In the genomic region with DNA sequence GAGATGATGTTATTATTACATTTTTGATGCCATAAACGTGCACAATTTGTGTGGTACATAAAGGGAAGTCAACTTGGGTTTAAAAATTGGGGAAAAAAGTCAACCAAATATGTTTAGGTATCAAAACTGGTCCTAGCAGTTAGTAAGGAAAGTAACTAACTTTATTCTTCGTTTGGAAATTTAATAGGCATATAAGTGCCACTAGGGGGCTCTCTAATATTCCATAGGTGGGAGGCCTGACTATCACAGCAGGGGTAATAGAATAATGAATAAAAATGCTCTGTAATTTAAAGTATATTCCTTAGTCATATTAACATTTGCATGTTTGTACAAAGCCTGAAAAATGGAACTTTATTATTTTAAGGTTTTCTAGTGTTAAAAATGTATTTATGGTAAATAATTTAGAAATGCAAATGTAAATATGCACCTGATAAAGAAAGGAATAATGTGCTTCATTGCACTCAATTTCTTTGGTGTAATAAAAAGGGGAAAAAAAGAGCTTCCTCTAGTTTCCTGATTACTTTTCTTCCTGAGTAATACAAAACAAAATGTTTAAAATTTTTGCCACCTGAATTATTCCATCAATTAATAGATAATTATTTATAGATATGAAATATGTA, we compare ENCODE assay signal across 10 cellular contexts.
DNase-seq lines count a peak whose midpoint lies in the region; ATAC-seq and TF ChIP-seq lines count a peak whose summit lies in the region.
"Had no signal": no experiment of that assay in that cellular context is flagged by ENCODE, and none has a peak within 500 bp of the region (broad histone marks: within the 10 kb centered on the region; RNA-seq: fewer than 3 reads in every experiment).

No MANE protein-coding gene starts in this region.

- WGBS in gastroesophageal sphincter (ENCODE audit: low coverage in 1 of 2), 2 donors: 0 to 5% methylated on average over 2 of the region's 2 CpGs

- H3K4me3 ChIP-seq in choroid plexus epithelial cell (ENCODE audit: low read depth, low read length) (no peak overlapping the region), gastroesophageal sphincter (no peak overlapping the region)

- H3K4me1 ChIP-seq in gastroesophageal sphincter: no peaks in the 10 kb centered on the region

- TF ChIP-seq EP300 in gastroesophageal sphincter (IDR thresholded peaks at IDR 0.05): no peak

- peak; percentile 74 for TF ChIP-seq CTCF in choroid plexus epithelial cell (conservative IDR thresholded peaks at IDR 0.05; ENCODE audit: low read depth, low read length)
- peak; percentile 94 for TF ChIP-seq CTCF in neural crest cell (conservative IDR thresholded peaks at IDR 0.05)
- TF ChIP-seq CTCF in gastroesophageal sphincter (IDR thresholded peaks at IDR 0.05): peak in 2 of 4 experiments; percentile 35 to 66

- H3K27ac Mint-ChIP-seq in stimulated activated naive CD8-positive, alpha-beta T cell treated with anti-CD3 and anti-CD28 coated beads, Interleukin-15, amount 100 ng/mL, for 72 hours: no peak overlapping the region
- H3K27ac Mint-ChIP-seq in neural crest cell (ENCODE audit: unreplicated experiment): no peak overlapping the region
- H3K27ac Mint-ChIP-seq: stimulated activated naive CD8-positive, alpha-beta T cell treated with anti-CD3 and anti-CD28 coated beads, Interleukin-15, Interleukin-2, amounts not matched to agents 100 ng/mL and 50 ng/mL, for 24 hours had no signal

- H3K4me3 Mint-ChIP-seq in stimulated activated naive CD8-positive, alpha-beta T cell treated with anti-CD3 and anti-CD28 coated beads, Interleukin-15, amount 100 ng/mL, for 72 hours: no peak overlapping the region
- no peak overlapping the region for H3K4me3 Mint-ChIP-seq in neural crest cell
- H3K4me3 Mint-ChIP-seq: stimulated activated naive CD8-positive, alpha-beta T cell treated with anti-CD3 and anti-CD28 coated beads, Interleukin-15, Interleukin-2, amounts not matched to agents 100 ng/mL and 50 ng/mL, for 24 hours had no signal

- no peaks in the 10 kb centered on the region for H3K9me3 ChIP-seq in gastroesophageal sphincter

- no peaks in the 10 kb centered on the region for H3K27me3 ChIP-seq in gastroesophageal sphincter

- no peaks in the 10 kb centered on the region for H3K9me3 Mint-ChIP-seq in stimulated activated naive CD8-positive, alpha-beta T cell treated with anti-CD3 and anti-CD28 coated beads, Interleukin-15, amount 100 ng/mL, for 72 hours
- no peaks in the 10 kb centered on the region for H3K9me3 Mint-ChIP-seq in neural crest cell
- H3K9me3 Mint-ChIP-seq: stimulated activated naive CD8-positive, alpha-beta T cell treated with anti-CD3 and anti-CD28 coated beads, Interleukin-15, Interleukin-2, amounts not matched to agents 100 ng/mL and 50 ng/mL, for 24 hours had no signal

- H3K36me3 Mint-ChIP-seq in neural crest cell (ENCODE audit: low read depth): no peaks in the 10 kb centered on the region

- ATAC-seq in stimulated activated naive CD8-positive, alpha-beta T cell treated with anti-CD3 and anti-CD28 coated beads, Interleukin-15, Interleukin-2, amounts not matched to agents 100 U/mL and 50 U/mL, for 24 hours: no peak
- ATAC-seq in stimulated activated naive CD8-positive, alpha-beta T cell treated with anti-CD3 and anti-CD28 coated beads, Interleukin-15, amount 100 ng/mL, for 72 hours: no peak
- ATAC-seq in HG02759 (IDR thresholded peaks at IDR 0.05; ENCODE audit: unreplicated experiment) (peak; percentile 72), gastroesophageal sphincter (no peak)

- H3K27me3 Mint-ChIP-seq in stimulated activated naive CD8-positive, alpha-beta T cell treated with anti-CD3 and anti-CD28 coated beads, Interleukin-15, amount 100 ng/mL, for 72 hours: no peaks in the 10 kb centered on the region
- peaks cover 3% of the 10 kb centered on the region for H3K27me3 Mint-ChIP-seq in neural crest cell (ENCODE audit: low read depth)

- H3K36me3 ChIP-seq in gastroesophageal sphincter: no peaks in the 10 kb centered on the region

- no peaks in the 10 kb centered on the region for H3K4me1 Mint-ChIP-seq in stimulated activated naive CD8-positive, alpha-beta T cell treated with anti-CD3 and anti-CD28 coated beads, Interleukin-15, amount 100 ng/mL, for 72 hours
- no peaks in the 10 kb centered on the region for H3K4me1 Mint-ChIP-seq in neural crest cell

- H3K27ac ChIP-seq in gastroesophageal sphincter: no peak overlapping the region
- H3K27ac ChIP-seq: epithelial cell of prostate had no signal

- no peak for TF ChIP-seq POLR2A in gastroesophageal sphincter (IDR thresholded peaks at IDR 0.05)

- DNase-seq in stimulated activated naive CD8-positive, alpha-beta T cell treated with anti-CD3 and anti-CD28 coated beads, Interleukin-15, Interleukin-2, amounts not matched to agents 100 U/mL and 50 U/mL, for 24 hours: peak; percentile 10
- no peak for DNase-seq in stimulated activated naive CD8-positive, alpha-beta T cell treated with anti-CD3 and anti-CD28 coated beads, Interleukin-15, amount 100 ng/mL, for 72 hours
- DNase-seq in NCI-H774 (lab: John Stamatoyannopoulos, UW) (peak; percentile 81), choroid plexus epithelial cell (ENCODE audit: low read depth) (peak; percentile 55), neural crest cell (ENCODE audit: low read depth, low spot score) (no peak), HK-2 (ENCODE audit: unreplicated experiment) (no peak)

Comparison
In these comparisons a context has a peak if more than half of its experiments do, and no peak if none do; other contexts are left out.
1. DNase-seq: peak in stimulated activated naive CD8-positive, alpha-beta T cell treated with anti-CD3 and anti-CD28 coated beads, Interleukin-15, Interleukin-2, amounts not matched to agents 100 U/mL and 50 U/mL, for 24 hours (single experiment), NCI-H774 (single experiment) and choroid plexus epithelial cell (single experiment); none in stimulated activated naive CD8-positive, alpha-beta T cell treated with anti-CD3 and anti-CD28 coated beads, Interleukin-15, amount 100 ng/mL, for 72 hours (0 of 2), neural crest cell (single experiment) and HK-2 (single experiment).